ENCODE assay signal across 11 cellular contexts in the genomic region with DNA sequence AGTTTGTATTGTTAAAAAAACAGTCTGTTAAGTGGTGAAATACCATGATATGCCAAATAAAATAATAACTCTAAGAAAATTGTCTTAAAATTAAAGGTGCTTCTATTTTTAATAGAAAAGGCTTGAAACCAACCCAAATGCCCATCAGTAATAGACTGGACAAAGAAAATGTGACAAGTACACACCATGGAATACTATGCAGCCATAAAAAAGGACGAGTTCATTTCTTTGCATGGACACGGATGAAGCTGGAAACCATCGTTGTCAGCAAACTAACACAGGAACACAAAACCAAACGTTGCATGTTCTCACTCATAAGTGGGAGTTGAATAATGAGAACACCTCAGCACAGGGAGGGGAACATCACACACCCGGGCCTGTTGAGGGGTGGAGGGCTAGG. TPM values are rescaled to one million over a fixed set of nuclear protein-coding genes. Genes with fewer than 3 reads are reported as not detected.
"Had no signal": no experiment of that assay in that cellular context is flagged by ENCODE, and none has a peak within 500 bp of the region (broad histone marks: within the 10 kb centered on the region; RNA-seq: fewer than 3 reads in every experiment).

No MANE protein-coding gene starts in this region.

- H3K4me3 ChIP-seq: GM23248, GM23338, HAP-1 had no signal

- H3K4me2 ChIP-seq: GM23338 had no signal

- H2AFZ ChIP-seq: GM23248, GM23338 had no signal

- FAIRE-seq: H1, H54 had no signal

- H3K9ac ChIP-seq: GM23248 had no signal

- ATAC-seq: GM23338, HCT116 had no signal

- H3K36me3 ChIP-seq: HAP-1 had no signal

- DNase-seq: GM23248, GOT3, H7, H9, HCEC 1CT, HFFc6 had no signal

- H3K4me1 ChIP-seq: HAP-1 had no signal

- H3K9me3 ChIP-seq: HAP-1 had no signal

- H3K27ac ChIP-seq: GM23248 had no signal

RNA-seq across cellular contexts. Expression of gene CNTNAP2, which starts 7.1 kb away (rescaled TPM):
- total RNA-seq: GM23248 had no signal
- polyA plus RNA-seq: GM23248 had no signal
